ENCODE assay signal across 8 cellular contexts in the genomic region with DNA sequence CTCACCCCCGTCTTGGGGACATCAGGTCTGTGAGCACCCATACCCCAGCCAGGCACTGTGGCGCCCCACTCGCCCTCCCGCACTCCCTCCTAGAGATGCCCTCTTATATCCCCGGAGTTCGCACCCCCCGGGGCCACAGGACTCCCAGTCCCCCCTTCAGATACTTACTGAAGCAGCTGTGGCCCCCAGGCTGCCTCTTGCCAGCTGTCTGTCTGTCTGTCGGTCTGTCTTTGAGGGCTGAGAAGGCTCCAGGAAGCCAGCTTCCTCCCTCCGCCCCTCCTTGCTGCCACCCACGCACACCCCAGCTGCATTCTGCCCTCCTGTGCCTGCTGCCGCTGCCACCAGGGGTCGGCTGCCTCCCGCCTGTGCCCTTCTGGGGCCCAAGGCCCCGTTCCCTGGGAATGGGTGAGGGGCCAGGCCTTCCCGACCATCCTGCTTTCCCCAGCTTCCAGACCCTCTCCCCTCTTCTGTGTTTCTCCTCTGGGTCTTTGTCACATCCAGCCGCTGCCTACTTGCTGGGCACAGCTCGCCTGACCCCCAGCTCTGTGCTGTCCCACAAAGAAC. TPM values are rescaled to one million over a fixed set of nuclear protein-coding genes. Genes with fewer than 3 reads are reported as not detected.
DNase-seq lines count a peak whose midpoint lies in the region; ATAC-seq lines count a peak whose summit lies in the region.

A gene (minus strand): TSS at position 226 of the 564 bp plus-strand sequence. CDS start 1,200 bp downstream, outside the sequence.

- peak; percentile 53 for DNase-seq in HT-29 (ENCODE audit: low spot score)
- DNase-seq in activated CD4-positive, alpha-beta T cell treated with anti-CD3 and anti-CD28 coated beads, Interleukin-2, amount 50 U/mL, for 24 hours (ENCODE audit: low read depth in 1 of 2, low spot score in 1 of 2), result peak; percentile 73 to 83
- DNase-seq in stimulated activated CD4-positive, alpha-beta T cell treated with anti-CD3 and anti-CD28 coated beads, Interleukin-4, amount 100 ng/mL, for 4 hours, result peak; percentile 88 to 91
- no peak for DNase-seq in NCI-H510A treated with DMSO at 0.1 percent for 48 hours (lab: John Stamatoyannopoulos, UW)
- DNase-seq in NCI-H2029 treated with DMSO at 0.1 percent for 48 hours (lab: John Stamatoyannopoulos, UW), result no peak

- ATAC-seq in GM19025 (IDR thresholded peaks at IDR 0.05; ENCODE audit: low read depth, unreplicated experiment) (peak; percentile 40), esophagus mucosa (peak; percentile 28), HG03521 (IDR thresholded peaks at IDR 0.05; ENCODE audit: unreplicated experiment) (no peak)

RNA-seq across cellular contexts. Expression of the gene that starts here (rescaled TPM):
- total RNA-seq in HT-29 (2014; rRNA removed; shearing (Covaris generic)), result 16.3 and 16.8 TPM in 2 replicates
- 1.2 TPM for total RNA-seq in esophagus mucosa

Comparison
In these comparisons a context has a peak if more than half of its experiments do, and no peak if none do; other contexts are left out.
1. DNase-seq: peak in HT-29 (single experiment), activated CD4-positive, alpha-beta T cell treated with anti-CD3 and anti-CD28 coated beads, Interleukin-2, amount 50 U/mL, for 24 hours (2 of 2) and stimulated activated CD4-positive, alpha-beta T cell treated with anti-CD3 and anti-CD28 coated beads, Interleukin-4, amount 100 ng/mL, for 4 hours (2 of 2); none in NCI-H510A treated with DMSO at 0.1 percent for 48 hours (single experiment) and NCI-H2029 treated with DMSO at 0.1 percent for 48 hours (single experiment).